11 cellular contexts compared by ENCODE assay signal in genomic region chr12:22190-22529, GRCh38. TPM values are rescaled to one million over a fixed set of nuclear protein-coding genes. Genes with fewer than 3 reads are reported as not detected.
DNase-seq lines count a peak whose midpoint lies in the region; ATAC-seq and TF ChIP-seq lines count a peak whose summit lies in the region.
"Had no signal": no experiment of that assay in that cellular context is flagged by ENCODE, and none has a peak within 500 bp of the region (broad histone marks: within the 10 kb centered on the region; RNA-seq: fewer than 3 reads in every experiment).

No MANE protein-coding gene starts in this region.

- TF ChIP-seq EP300 in SK-N-SH (IDR thresholded peaks at IDR 0.05; ENCODE audit: borderline replicate concordance in 1 of 2, low read depth in 1 of 2, low read length in 1 of 2) = no peak

- no peaks in the 10 kb centered on the region for H3K27me3 Mint-ChIP-seq in immature natural killer cell (ENCODE audit: low read depth in 3 of 3)
- H3K27me3 Mint-ChIP-seq in glutamatergic neuron (ENCODE audit: unreplicated experiment) = peaks cover 3% of the 10 kb centered on the region

- no peak overlapping the region for H3K4me2 ChIP-seq in SK-N-SH

- H3K4me3 Mint-ChIP-seq in immature natural killer cell = no peak overlapping the region
- no peak overlapping the region for H3K4me3 Mint-ChIP-seq in glutamatergic neuron (ENCODE audit: unreplicated experiment)
- H3K4me3 Mint-ChIP-seq: T-helper 2 cell treated with Interferon-gamma antibody and Interleukin-4, amounts not matched to agents 5 μg/mL and 100 μg/mL, for 36 hours had no signal

- no peak for TF ChIP-seq RAD21 in SK-N-SH (IDR thresholded peaks at IDR 0.05; ENCODE audit: low read length)

- H3K9me2 ChIP-seq in SK-N-SH = no peaks in the 10 kb centered on the region

- no peak overlapping the region for H2AFZ ChIP-seq in SK-N-SH (ENCODE audit: low read depth)

- 76% methylated on average over 4 of the region's 4 CpGs for WGBS in SK-N-SH (ENCODE audit: low lambda C conversion rate)

- CTCF ChIA-PET in AG04450 (lab: Charles Lee) = no interaction called here
- CTCF ChIA-PET in SK-N-SH (lab: Yijun Ruan, JAX) = no interaction called here

- ATAC-seq in GM21381 (IDR thresholded peaks at IDR 0.05; ENCODE audit: unreplicated experiment) (no peak), HG02571 (IDR thresholded peaks at IDR 0.05; ENCODE audit: unreplicated experiment) (no peak)

- H3K9ac ChIP-seq in SK-N-SH = no peak overlapping the region

- H4K20me1 ChIP-seq in SK-N-SH (ENCODE audit: insufficient read depth) = peaks cover 8% of the 10 kb centered on the region; the same call in 1 of the 2 replicates

- DNase-seq in AG04450 (ENCODE audit: low read depth, low spot score) = no peak
- DNase-seq in GM13976 (ENCODE audit: low spot score) = no peak
- peak; percentile 34 for DNase-seq in SK-N-SH
- DNase-seq in immature natural killer cell = no peak
- no peak for DNase-seq in glutamatergic neuron
- no peak for DNase-seq in WERI-Rb-1
- DNase-seq: uterus had no signal

- H3K9me3 ChIP-seq in AG04450 (ENCODE audit: control insufficient read depth, insufficient read depth, low read length) (no peaks in the 10 kb centered on the region; the same call in 1 of the 2 replicates), SK-N-SH (no peaks in the 10 kb centered on the region), WERI-Rb-1 (ENCODE audit: severe bottlenecking) (no peaks in the 10 kb centered on the region)
- H3K9me3 ChIP-seq: uterus had no signal

- H3K36me3 Mint-ChIP-seq in immature natural killer cell (peaks cover 4 to 7% (median 6%) of the 10 kb centered on the region in 3 donors), glutamatergic neuron (ENCODE audit: unreplicated experiment) (peaks cover 3% of the 10 kb centered on the region)

- H3K27ac ChIP-seq in AG04450 (ENCODE audit: low read depth, low read length) (peak overlapping the region; percentile 21), SK-N-SH (ENCODE audit: low read depth in 2 of 2, low read length in 1 of 2) (no peak overlapping the region), WERI-Rb-1 (no peak overlapping the region)
- H3K27ac ChIP-seq: uterus had no signal

- peaks cover 4 to 19% of the 10 kb centered on the region in 2 experiments for H3K36me3 ChIP-seq in SK-N-SH (replicated peaks in 1 of 2; ENCODE audit: control insufficient read depth in 1 of 2, insufficient read depth in 2 of 2, low read length in 1 of 2)
- peaks cover 16% of the 10 kb centered on the region for H3K36me3 ChIP-seq in WERI-Rb-1
- H3K36me3 ChIP-seq: uterus had no signal

- TF ChIP-seq CTCF in AG04450 (IDR thresholded peaks at IDR 0.05; ENCODE audit: low read depth, low read length) (0 out of 2 replicates have a peak, but pooled peaks have one; percentile 13), GM13976 (IDR thresholded peaks at IDR 0.05; ENCODE audit: borderline replicate concordance, control extremely low read depth, extremely low read depth, insufficient read depth, missing control alignments) (peak; percentile 6), SK-N-SH (IDR thresholded peaks at IDR 0.05) (no peak), glutamatergic neuron (IDR thresholded peaks at IDR 0.05; ENCODE audit: partially characterized antibody, unreplicated experiment) (no peak), WERI-Rb-1 (IDR thresholded peaks at IDR 0.05; ENCODE audit: low read depth, low read length) (no peak)

- H3K4me1 ChIP-seq in SK-N-SH (ENCODE audit: control insufficient read depth in 1 of 2, insufficient read depth in 2 of 2, low read depth in 1 of 2, low read length in 1 of 2) = peaks cover 0 to 3% of the 10 kb centered on the region in 2 experiments; a peak in 1 of 4 replicates
- H3K4me1 ChIP-seq: uterus had no signal

- peaks cover 11 to 20% of the 10 kb centered on the region in 2 donors for H3K4me1 Mint-ChIP-seq in immature natural killer cell
- H3K4me1 Mint-ChIP-seq in glutamatergic neuron (ENCODE audit: low read depth, unreplicated experiment) = peaks cover 15% of the 10 kb centered on the region

- in situ Hi-C loops in GM13976 (cut with MboI; ENCODE audit: low sequenced_read_pairs, unreplicated experiment) = no loop called here

- no peaks in the 10 kb centered on the region for H3K27me3 ChIP-seq in AG04450 (ENCODE audit: control insufficient read depth, insufficient read depth, low read length)
- no peaks in the 10 kb centered on the region for H3K27me3 ChIP-seq in SK-N-SH (ENCODE audit: insufficient read depth)
- H3K27me3 ChIP-seq in WERI-Rb-1 (ENCODE audit: insufficient read depth, low read depth, severe bottlenecking) = no peaks in the 10 kb centered on the region
- H3K27me3 ChIP-seq: uterus had no signal

- H3F3A ChIP-seq in SK-N-SH (replicated peaks; ENCODE audit: insufficient read depth) = no peaks in the 10 kb centered on the region

- H3K4me3 ChIP-seq in AG04450 (ENCODE audit: low read depth, low read length) = no peak overlapping the region
- H3K4me3 ChIP-seq in SK-N-SH (ENCODE audit: low read depth in 2 of 2, low read length in 1 of 2) = no peak overlapping the region
- no peak overlapping the region for H3K4me3 ChIP-seq in WERI-Rb-1 (ENCODE audit: low read depth, low read length)
- H3K4me3 ChIP-seq: uterus had no signal

- POLR2A ChIA-PET in AG04450 (lab: Yijun Ruan, JAX) = no interaction called here
- POLR2A ChIA-PET in SK-N-SH (lab: Yijun Ruan, JAX) = no interaction called here

- H3K9me3 Mint-ChIP-seq in immature natural killer cell (no peaks in the 10 kb centered on the region), glutamatergic neuron (ENCODE audit: unreplicated experiment) (no peaks in the 10 kb centered on the region)
- H3K9me3 Mint-ChIP-seq: T-helper 2 cell treated with Interferon-gamma antibody and Interleukin-4, amounts not matched to agents 5 μg/mL and 100 μg/mL, for 36 hours had no signal

- H3K79me2 ChIP-seq in SK-N-SH (ENCODE audit: insufficient read depth) = no peaks in the 10 kb centered on the region

- peak overlapping the region; percentile 13 to 82 (median 62) for H3K27ac Mint-ChIP-seq in immature natural killer cell
- H3K27ac Mint-ChIP-seq in glutamatergic neuron (ENCODE audit: unreplicated experiment) = no peak overlapping the region
- H3K27ac Mint-ChIP-seq: T-helper 2 cell treated with Interferon-gamma antibody and Interleukin-4, amounts not matched to agents 5 μg/mL and 100 μg/mL, for 36 hours had no signal

TF ChIP-seq in SK-N-SH, 30 proteins besides CTCF, POLR2A, EP300 and RAD21:
- TF ChIP-seq NRF1 (IDR thresholded peaks at IDR 0.05; ENCODE audit: low read depth, low read length) (no peak), PBX3 (IDR thresholded peaks at IDR 0.05) (no peak)

RNA-seq across cellular contexts. Expression of gene IQSEC3, which starts 44.4 kb away (rescaled TPM):
- 0.47 and 0.71 TPM in 2 replicates for polyA plus RNA-seq in AG04450 (2011; rRNA removed)
- 0.52 and 0.74 TPM in 2 replicates for polyA minus RNA-seq in AG04450 (2011; rRNA and poly(A)+ RNA removed)
- polyA plus RNA-seq in SK-N-SH (2012; rRNA removed) = 0.02 and 0.08 TPM in 2 replicates
- polyA plus RNA-seq in SK-N-SH (2012; cell fraction: cytosol; rRNA removed) = 0.04 and 0.07 TPM in 2 replicates
- 0.19 and 0.47 TPM in 2 replicates for polyA plus RNA-seq in SK-N-SH (2012; cell fraction: nucleus; rRNA removed)
- polyA plus RNA-seq in immature natural killer cell = under 1 TPM in 1 of 3 donors, not detected in 2; 0.07 TPM
- total RNA-seq in glutamatergic neuron (ENCODE audit: unreplicated experiment) = 41.4 TPM
- total RNA-seq: OCI-LY7 had no signal

Comparison
In these comparisons a context has a peak if more than half of its experiments do, and no peak if none do; other contexts are left out.
1. CTCF ChIP-seq: peak in AG04450 (single experiment) and GM13976 (single experiment); none in SK-N-SH (single experiment), glutamatergic neuron (single experiment) and WERI-Rb-1 (single experiment).